Comparison of ENCODE assay signal across 8 cellular contexts in the genomic region with DNA sequence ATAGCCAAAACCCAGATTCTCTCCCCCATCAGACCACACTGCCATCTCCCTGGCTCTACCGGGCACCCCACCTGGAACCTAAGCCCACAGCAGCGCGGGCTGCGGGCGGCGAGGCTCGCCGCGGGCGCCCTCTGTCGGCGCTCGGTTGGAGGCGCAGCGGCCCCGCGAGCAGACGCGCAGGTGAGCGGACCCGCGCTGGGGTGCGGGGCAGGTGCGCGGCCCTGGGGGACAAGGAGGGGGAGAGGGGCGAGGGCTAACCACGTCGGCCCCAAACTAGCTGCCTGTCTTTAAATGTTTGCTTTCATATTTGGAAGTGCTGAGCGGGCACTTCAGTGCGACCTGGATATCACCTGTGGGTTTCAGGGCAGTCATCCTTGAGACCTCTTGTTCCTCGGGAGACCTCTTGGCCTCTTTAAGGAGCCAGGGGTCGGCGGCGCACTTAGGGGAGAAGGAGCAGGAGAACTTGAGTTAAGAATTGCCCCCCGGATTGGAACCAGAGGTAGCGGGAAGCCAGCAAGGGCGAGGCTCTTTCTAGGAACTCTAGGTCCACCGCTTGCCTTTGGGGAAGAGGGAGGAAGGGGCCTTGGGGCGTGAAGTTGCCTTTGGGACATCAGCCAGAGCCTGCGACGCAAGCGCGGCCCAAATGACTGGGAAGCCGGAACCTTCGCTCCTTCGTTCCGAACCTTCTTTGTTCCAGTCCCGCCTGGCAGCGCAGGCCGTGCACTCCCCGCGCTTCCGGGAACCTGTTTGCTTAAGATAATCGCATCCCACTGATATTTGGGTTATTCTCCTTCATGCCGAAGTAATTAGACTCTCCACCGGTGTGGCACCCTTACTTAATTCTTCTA.
A peak's percentile ranks its signal among the peaks of the same experiment; 100 is the strongest.
DNase-seq lines count a peak whose midpoint lies in the region; ATAC-seq and TF ChIP-seq lines count a peak whose summit lies in the region.

No MANE protein-coding gene starts in this region.

- peak; percentile 68 for TF ChIP-seq CTCF in PC-9 (conservative IDR thresholded peaks at IDR 0.05)

- H3K27ac ChIP-seq in PC-9 (no peak overlapping the region), iPS-18a (ENCODE audit: low read length) (no peak overlapping the region)

- H3K4me1 Mint-ChIP-seq in activated naive CD8-positive, alpha-beta T cell (ENCODE audit: low read depth), result peaks cover 2% of the 10 kb centered on the region

- H3K27me3 Mint-ChIP-seq in activated naive CD8-positive, alpha-beta T cell, result peaks cover 21% of the 10 kb centered on the region

- H3K36me3 ChIP-seq in PC-9 (ENCODE audit: low read depth), result no peaks in the 10 kb centered on the region
- no peaks in the 10 kb centered on the region for H3K36me3 ChIP-seq in iPS-18a (ENCODE audit: control insufficient read depth, low read depth, low read length)

- H3K4me1 ChIP-seq in PC-9 (replicated peaks; ENCODE audit: insufficient read depth) (no peaks in the 10 kb centered on the region), iPS-18a (ENCODE audit: control insufficient read depth, low read depth, low read length) (peaks cover 30% of the 10 kb centered on the region)

- H3K27me3 ChIP-seq in PC-9 (ENCODE audit: insufficient read depth, low read depth), result peaks cover 13% of the 10 kb centered on the region; the same call in 1 of the 2 replicates
- peaks cover 12% of the 10 kb centered on the region for H3K27me3 ChIP-seq in iPS-18a (ENCODE audit: control insufficient read depth, insufficient read depth, low read length)

- no peaks in the 10 kb centered on the region for H3K9me3 ChIP-seq in PC-9 (ENCODE audit: insufficient read depth, low read depth)
- H3K9me3 ChIP-seq in iPS-18a (ENCODE audit: control insufficient read depth, low read depth, low read length), result no peaks in the 10 kb centered on the region

- H3K36me3 Mint-ChIP-seq in activated naive CD8-positive, alpha-beta T cell, result no peaks in the 10 kb centered on the region

- no peaks in the 10 kb centered on the region for H3K9me2 ChIP-seq in PC-9 (ENCODE audit: insufficient read depth)

- CTCF ChIA-PET in PC-9 (lab: Charles Lee), result interaction anchor here (0.5 to 0.7 kb wide), 4 partner anchors 89 to 1414 kb away, joined by 3 to 8 read pairs (median 4); no protein-coding TSS in a partner anchor

- intact Hi-C loops in PC-9 (cut with micrococcal nuclease; ENCODE audit: unreplicated experiment), result loop anchor here (1.0 to 10.0 kb wide), 2 partner anchors 271 to 407 kb away; no protein-coding TSS in a partner anchor

- peak overlapping the region; percentile 72 for H3K4me3 Mint-ChIP-seq in activated naive CD8-positive, alpha-beta T cell

- peak overlapping the region; percentile 46; the same call in 1 of the 2 replicates for H3K4me2 ChIP-seq in PC-9

- ATAC-seq in GM18868 (IDR thresholded peaks at IDR 0.05; ENCODE audit: unreplicated experiment) (peak; percentile 93), HG03095 (IDR thresholded peaks at IDR 0.05; ENCODE audit: unreplicated experiment) (peak; percentile 87)

- no peaks in the 10 kb centered on the region for H3K9me3 Mint-ChIP-seq in activated naive CD8-positive, alpha-beta T cell (ENCODE audit: low read depth)

- H3K9ac ChIP-seq in iPS-18a (ENCODE audit: low read length), result peak overlapping the region; percentile 60

- no peaks in the 10 kb centered on the region for H3F3A ChIP-seq in PC-9 (ENCODE audit: insufficient read depth, low read depth)

- no peak overlapping the region; the same call in 1 of the 2 replicates for H3K4me3 ChIP-seq in PC-9
- peak overlapping the region; percentile 74 for H3K4me3 ChIP-seq in iPS-18a (ENCODE audit: low read length)

- H4K20me1 ChIP-seq in PC-9 (ENCODE audit: insufficient read depth), result no peaks in the 10 kb centered on the region

- DNase-seq in AG08395 (ENCODE audit: low spot score) (peak; percentile 20), PC-9 (peak in 1 of 2 experiments; percentile 32), HCEC 1CT (no peak)
- peak; percentile 39 for DNase-seq in stimulated activated CD4-positive, alpha-beta T cell treated with anti-CD3 and anti-CD28 coated beads, Interleukin-12 subunit alpha, Interleukin-12 subunit beta, amount 100 ng/mL, for 4 hours

- H3K79me2 ChIP-seq in PC-9 (ENCODE audit: low read depth), result no peaks in the 10 kb centered on the region

- no peak overlapping the region for H3K27ac Mint-ChIP-seq in activated naive CD8-positive, alpha-beta T cell

- POLR2A ChIA-PET in PC-9 (lab: Charles Lee; ENCODE audit: unreplicated experiment), result no interaction called here

- peak overlapping the region; percentile 17; the same call in 1 of the 2 replicates for H2AFZ ChIP-seq in PC-9

- no TSS peak for BruUV-seq in PC-9 (replicated peaks; lab: Mats Ljungman, UMichigan)
